Comparison of ENCODE assay signal across 10 cellular contexts in the genomic region with DNA sequence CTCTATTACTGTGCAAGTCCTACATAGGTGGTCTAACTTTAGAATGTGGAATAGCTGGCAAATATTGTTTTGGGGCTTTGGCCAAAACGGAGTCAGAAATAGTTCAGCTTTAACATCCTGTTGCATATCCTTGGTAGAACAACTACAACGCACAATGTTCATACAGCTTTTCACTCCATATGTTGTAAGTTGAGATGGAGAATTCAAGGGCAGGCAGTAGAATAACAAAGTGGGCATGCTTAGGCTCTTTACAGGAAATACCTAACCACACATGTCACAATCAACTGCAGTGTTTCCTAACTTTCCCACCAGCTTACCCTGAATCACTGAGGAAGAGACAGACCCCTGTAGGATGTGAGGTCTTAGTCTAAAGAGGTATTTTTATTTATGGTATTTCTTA.
DNase-seq lines count a peak whose midpoint lies in the region.
"Had no signal": no experiment of that assay in that cellular context is flagged by ENCODE, and none has a peak within 500 bp of the region (broad histone marks: within the 10 kb centered on the region; RNA-seq: fewer than 3 reads in every experiment).

No MANE protein-coding gene starts in this region.

- H3K4me3 ChIP-seq in ACC112 (ENCODE audit: low read depth, low read length) (peak overlapping the region; percentile 12; the same call in 1 of the 2 replicates), HUES48 (ENCODE audit: low read depth, low read length) (no peak overlapping the region)
- H3K4me3 ChIP-seq: gastrocnemius medialis had no signal

- no peak overlapping the region for H2AFZ ChIP-seq in ACC112 (ENCODE audit: low read length, unreplicated experiment)

- H3K4me1 ChIP-seq in ACC112 (ENCODE audit: control insufficient read depth, insufficient read depth, low read length, unreplicated experiment) (peaks cover 30% of the 10 kb centered on the region), HUES48 (ENCODE audit: control insufficient read depth, insufficient read depth, low read length) (peaks cover 5% of the 10 kb centered on the region; the same call in 1 of the 2 replicates)

- no peak overlapping the region for H3K27ac Mint-ChIP-seq in immature natural killer cell

- H3K27ac ChIP-seq in ACC112 (ENCODE audit: low read depth, low read length) = peak overlapping the region; percentile 87
- H3K27ac ChIP-seq in HUES48 (ENCODE audit: low read depth, low read length) = peak overlapping the region; percentile 27
- H3K27ac ChIP-seq: gastrocnemius medialis had no signal

- H3K27me3 ChIP-seq in ACC112 (ENCODE audit: insufficient read depth, low read length) (no peaks in the 10 kb centered on the region), HUES48 (ENCODE audit: control insufficient read depth, insufficient read depth, low read length) (no peaks in the 10 kb centered on the region)
- H3K27me3 ChIP-seq: gastrocnemius medialis had no signal

- H3K27me3 Mint-ChIP-seq in immature natural killer cell (ENCODE audit: low read depth in 3 of 3) = no peaks in the 10 kb centered on the region

- no peak overlapping the region for H3K9ac ChIP-seq in HUES48 (ENCODE audit: low read depth, low read length)

- H3K4me3 Mint-ChIP-seq in immature natural killer cell = no peak overlapping the region

- peak; percentile 82 for DNase-seq in amniotic epithelial cell (ENCODE audit: low read depth)
- DNase-seq in glomerular endothelial cell (ENCODE audit: extremely low read depth, low read depth, low spot score) = peak; percentile 90
- DNase-seq in C1 segment of cervical spinal cord (lab: John Stamatoyannopoulos, UW) = no peak
- DNase-seq in immature natural killer cell = no peak
- no peak for DNase-seq in NCI-H187 (lab: John Stamatoyannopoulos, UW)
- no peak for DNase-seq in activated CD4-positive, alpha-beta T cell treated with anti-CD3 and anti-CD28 coated beads for 4 hours
- DNase-seq: anterior cingulate cortex, gastrocnemius medialis had no signal

- no peaks in the 10 kb centered on the region for H3K9me3 ChIP-seq in HUES48 (ENCODE audit: control insufficient read depth, insufficient read depth, low read length)
- H3K9me3 ChIP-seq: gastrocnemius medialis had no signal

- H3K36me3 Mint-ChIP-seq in immature natural killer cell = peaks cover 0 to under 1% (median 0%) of the 10 kb centered on the region in 3 donors

- H3K36me3 ChIP-seq in ACC112 (ENCODE audit: insufficient read depth, low read length) (no peaks in the 10 kb centered on the region), HUES48 (ENCODE audit: control insufficient read depth, insufficient read depth, low read length) (no peaks in the 10 kb centered on the region)
- H3K36me3 ChIP-seq: gastrocnemius medialis had no signal

- no peaks in the 10 kb centered on the region for H3K79me2 ChIP-seq in ACC112 (ENCODE audit: control insufficient read depth, insufficient read depth, low read length, unreplicated experiment)

- H3K9me3 Mint-ChIP-seq in immature natural killer cell = peaks cover 0 to 23% (median 11%) of the 10 kb centered on the region in 6 donors

- no peaks in the 10 kb centered on the region for H3K4me1 Mint-ChIP-seq in immature natural killer cell

Comparison
In these comparisons a context has a peak if more than half of its experiments do, and no peak if none do; other contexts are left out.
1. DNase-seq: peak in amniotic epithelial cell (single experiment) and glomerular endothelial cell (single experiment); none in C1 segment of cervical spinal cord (0 of 14), immature natural killer cell (0 of 3), NCI-H187 (0 of 2) and activated CD4-positive, alpha-beta T cell treated with anti-CD3 and anti-CD28 coated beads for 4 hours (0 of 2).